In the genomic region with DNA sequence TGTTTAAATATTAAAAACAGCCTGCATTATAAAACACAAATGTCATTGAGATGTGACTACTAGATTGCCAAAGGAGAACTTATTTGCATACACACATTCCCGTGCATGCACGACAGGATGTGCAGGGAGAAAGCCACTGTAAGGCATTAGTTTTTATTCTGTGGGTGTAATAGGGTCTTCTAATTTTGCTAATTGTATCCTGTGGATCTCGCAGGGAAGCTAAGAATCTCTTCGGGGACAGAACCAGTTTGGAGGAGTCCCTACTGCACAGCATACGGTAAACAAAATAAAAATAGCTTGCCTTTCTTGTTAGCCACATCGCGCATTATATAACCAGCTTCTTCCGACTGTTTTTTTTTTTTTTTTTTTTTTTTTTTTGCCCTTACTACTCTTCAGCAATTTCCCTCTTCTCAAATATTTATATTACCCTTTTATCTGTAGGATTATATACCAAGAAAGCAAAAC, we compare ENCODE assay signal across 8 cellular contexts. TPM values are rescaled to one million over a fixed set of nuclear protein-coding genes. Genes with fewer than 3 reads are reported as not detected.
DNase-seq lines count a peak whose midpoint lies in the region; ATAC-seq and TF ChIP-seq lines count a peak whose summit lies in the region.

No MANE protein-coding gene starts in this region.

- H3K27me3 Mint-ChIP-seq in HFFc6 (ENCODE audit: insufficient read depth): peaks cover 4% of the 10 kb centered on the region; the same call in 1 of the 2 replicates
- H3K27me3 Mint-ChIP-seq in stimulated activated memory B cell treated with anti-CD40 and anti-IgM and Interleukin-4, amounts not matched to agents 10 μg/mL and 1 μg/mL and 100 μg/mL, for 72 hours: no peaks in the 10 kb centered on the region

- no peaks in the 10 kb centered on the region for H3K27me3 ChIP-seq in adipocyte (replicated peaks; ENCODE audit: control insufficient read depth, insufficient read depth, low read length)

- peak overlapping the region; percentile 96 for H3K27ac Mint-ChIP-seq in HFFc6
- peak overlapping the region; percentile 93 for H3K27ac Mint-ChIP-seq in stimulated activated memory B cell treated with anti-CD40 and anti-IgM and Interleukin-4, amounts not matched to agents 10 μg/mL and 1 μg/mL and 100 μg/mL, for 72 hours

- peak overlapping the region; percentile 96 for H3K4me3 Mint-ChIP-seq in HFFc6
- peak overlapping the region; percentile 95 for H3K4me3 Mint-ChIP-seq in stimulated activated memory B cell treated with anti-CD40 and anti-IgM and Interleukin-4, amounts not matched to agents 10 μg/mL and 1 μg/mL and 100 μg/mL, for 72 hours

- peaks cover 22% of the 10 kb centered on the region for H3K36me3 Mint-ChIP-seq in HFFc6 (ENCODE audit: low read depth)
- peaks cover 31% of the 10 kb centered on the region for H3K36me3 Mint-ChIP-seq in stimulated activated memory B cell treated with anti-CD40 and anti-IgM and Interleukin-4, amounts not matched to agents 10 μg/mL and 1 μg/mL and 100 μg/mL, for 72 hours

- H3K9me3 Mint-ChIP-seq in HFFc6: no peaks in the 10 kb centered on the region
- H3K9me3 Mint-ChIP-seq in stimulated activated memory B cell treated with anti-CD40 and anti-IgM and Interleukin-4, amounts not matched to agents 10 μg/mL and 1 μg/mL and 100 μg/mL, for 72 hours: no peaks in the 10 kb centered on the region

- TF ChIP-seq CTCF in HFFc6 (IDR thresholded peaks at IDR 0.05): no peak

- peak overlapping the region; percentile 92 for H3K9ac ChIP-seq in adipocyte (ENCODE audit: low read length)

- DNase-seq in Ammon's horn (ENCODE audit: low spot score) (peak; percentile 47), HFFc6 (peak; percentile 43), adipocyte (ENCODE audit: low read depth) (peak; percentile 52), inferior parietal cortex (ENCODE audit: extremely low spot score) (peak; percentile 75), NCI-H1436 (lab: John Stamatoyannopoulos, UW) (no peak), NCI-H128 (lab: John Stamatoyannopoulos, UW; ENCODE audit: unreplicated experiment) (no peak)

- H3K4me1 ChIP-seq in adipocyte (ENCODE audit: control insufficient read depth, insufficient read depth, low read length): peaks cover 32% of the 10 kb centered on the region

- peak overlapping the region; percentile 90 for H3K4me3 ChIP-seq in adipocyte (ENCODE audit: low read length)

- H3K36me3 ChIP-seq in adipocyte (ENCODE audit: control insufficient read depth, insufficient read depth, low read length, severe bottlenecking): no peaks in the 10 kb centered on the region

- peaks cover 66% of the 10 kb centered on the region for H3K4me1 Mint-ChIP-seq in HFFc6 (ENCODE audit: low read depth)
- peaks cover 48% of the 10 kb centered on the region for H3K4me1 Mint-ChIP-seq in stimulated activated memory B cell treated with anti-CD40 and anti-IgM and Interleukin-4, amounts not matched to agents 10 μg/mL and 1 μg/mL and 100 μg/mL, for 72 hours

- H3K9me3 ChIP-seq in adipocyte (ENCODE audit: control insufficient read depth, low read length): no peaks in the 10 kb centered on the region

- no peak for ATAC-seq in stimulated activated memory B cell treated with anti-CD40 and anti-IgM and Interleukin-4, amounts not matched to agents 10 μg/mL and 1 μg/mL and 100 μg/mL, for 72 hours
- ATAC-seq in HG02678 (IDR thresholded peaks at IDR 0.05; ENCODE audit: unreplicated experiment): no peak

RNA-seq across cellular contexts. Expression of gene ATXN1, which starts 2.0 kb away (rescaled TPM):
- total RNA-seq in HFFc6 (2021; fragmentation: NEBNext Ultra II Directional; extraction: Animal tissue kit (Norgen Biotek cat#: 25700)): 10 to 100 TPM; 28.2 to 41.5 (median 30.5) TPM

Comparison
In these comparisons a context has a peak if more than half of its experiments do, and no peak if none do; other contexts are left out.
1. DNase-seq: peak in Ammon's horn (single experiment), HFFc6 (single experiment), adipocyte (single experiment) and inferior parietal cortex (single experiment); none in NCI-H1436 (single experiment) and NCI-H128 (single experiment).